In genomic region chr4:78938868-78939666, GRCh38 we compare ENCODE assay signal across 8 cellular contexts. TPM values are rescaled to one million over a fixed set of nuclear protein-coding genes. Genes with fewer than 3 reads are reported as not detected.
DNase-seq lines count a peak whose midpoint lies in the region; ATAC-seq and TF ChIP-seq lines count a peak whose summit lies in the region.

PAQR3 (minus strand) TSS chr4:78939438; CDS start chr4:78939224, 214 bp downstream.

- no peak for TF ChIP-seq CTCF in chondrocyte (IDR thresholded peaks at IDR 0.05)

- peak within 1 kb of the TSS; percentile 24 for H3K27ac ChIP-seq in layer of hippocampus (ENCODE audit: low read depth, low read length)

- H3K27ac Mint-ChIP-seq in chondrocyte (ENCODE audit: unreplicated experiment): peak within 1 kb of the TSS; percentile 91

- H3K4me3 Mint-ChIP-seq in chondrocyte (ENCODE audit: unreplicated experiment): peak within 1 kb of the TSS; percentile 91

- H3K9me3 Mint-ChIP-seq in chondrocyte (ENCODE audit: low read depth): no peaks in the 10 kb centered on the region

- peaks cover 20% of the 10 kb centered on the region for H3K27me3 Mint-ChIP-seq in chondrocyte (ENCODE audit: low read depth)

- H3K27me3 ChIP-seq in layer of hippocampus (ENCODE audit: control insufficient read depth, insufficient read depth, low read length): no peaks in the 10 kb centered on the region

- peaks cover 16% of the 10 kb centered on the region for H3K4me1 Mint-ChIP-seq in chondrocyte (ENCODE audit: low read depth)

- peak; percentile 96 for ATAC-seq in GM19035 (IDR thresholded peaks at IDR 0.05; ENCODE audit: unreplicated experiment)
- peak; percentile 99 for ATAC-seq in HG03280 (IDR thresholded peaks at IDR 0.05; ENCODE audit: unreplicated experiment)

- DNase-seq in Ammon's horn (ENCODE audit: low spot score): peak; percentile 93
- peak; percentile 49 to 91 for DNase-seq in NCI-H446 (lab: John Stamatoyannopoulos, UW)
- peak; percentile 73 for DNase-seq in activated CD4-positive, alpha-beta T cell treated with anti-CD3 and anti-CD28 coated beads for 24 hours (ENCODE audit: low read depth in 2 of 2)
- DNase-seq in chondrocyte (ENCODE audit: low spot score): peak; percentile 90
- DNase-seq in stimulated activated CD4-positive, alpha-beta T cell treated with anti-CD3 and anti-CD28 coated beads, Interleukin-1b, Interleukin-23, amount 100 ng/mL, for 4 hours (ENCODE audit: low read depth in 2 of 2): peak; percentile 73 to 87

- H3K36me3 Mint-ChIP-seq in chondrocyte (ENCODE audit: low read depth): peaks cover 1% of the 10 kb centered on the region

RNA-seq across cellular contexts. Expression of gene PAQR3, which starts in this region (rescaled TPM):
- 12.6 to 13.8 TPM (median 12.8 TPM) in 3 replicates for total RNA-seq in chondrocyte

Comparison
In these comparisons a context has a peak if more than half of its experiments do, and no peak if none do; other contexts are left out.
1. Peak in every context shown above with its lines: DNase-seq, ATAC-seq and H3K27ac ChIP-seq.